18 cellular contexts compared by ENCODE assay signal in genomic region chr10:77816311-77816710, GRCh38.
A peak's percentile ranks its signal among the peaks of the same experiment; 100 is the strongest.
DNase-seq lines count a peak whose midpoint lies in the region; ATAC-seq and TF ChIP-seq lines count a peak whose summit lies in the region.
"Had no signal": no experiment of that assay in that cellular context is flagged by ENCODE, and none has a peak within 500 bp of the region (broad histone marks: within the 10 kb centered on the region; RNA-seq: fewer than 3 reads in every experiment).

No MANE protein-coding gene starts in this region.

- DNase-seq in RWPE1 (ENCODE audit: low spot score) (no peak), chondrocyte (ENCODE audit: low spot score) (peak; percentile 89), nephron progenitor cell (no peak), NCI-H526 (lab: John Stamatoyannopoulos, UW) (no peak), NCI-H1417 treated with DMSO at 0.1 percent for 48 hours (lab: John Stamatoyannopoulos, UW) (no peak)
- DNase-seq in stimulated activated effector memory CD8-positive, alpha-beta T cell treated with anti-CD3 and anti-CD28 coated beads, Interleukin-12 subunit alpha, Interleukin-12 subunit beta, amount 100 ng/mL, for 72 hours (ENCODE audit: low spot score in 2 of 2), result no peak
- no peak for DNase-seq in effector memory CD8-positive, alpha-beta T cell
- DNase-seq: Caco-2; CD4-positive, CD25-positive, alpha-beta regulatory T cell; CD8-positive, alpha-beta T cell; DMS153; DND-41; HFFc6 had no signal

- no peak for ATAC-seq in stimulated activated effector memory CD8-positive, alpha-beta T cell treated with anti-CD3 and anti-CD28 coated beads, Interleukin-12 subunit alpha, Interleukin-12 subunit beta, amount 100 ng/mL, for 72 hours
- no peak for ATAC-seq in effector memory CD8-positive, alpha-beta T cell (replicated peaks)
- ATAC-seq: CD8-positive, alpha-beta T cell; GM12878; GM23338 had no signal

- no peaks in the 10 kb centered on the region for H3K27me3 Mint-ChIP-seq in chondrocyte (ENCODE audit: low read depth)
- peaks cover 2% of the 10 kb centered on the region for H3K27me3 Mint-ChIP-seq in nephron progenitor cell (ENCODE audit: low read depth, poor library complexity)
- no peaks in the 10 kb centered on the region for H3K27me3 Mint-ChIP-seq in effector memory CD8-positive, alpha-beta T cell
- H3K27me3 Mint-ChIP-seq: B cell; CD4-positive, CD25-positive, alpha-beta regulatory T cell had no signal

- H3K9me3 Mint-ChIP-seq in chondrocyte (ENCODE audit: low read depth), result no peaks in the 10 kb centered on the region
- H3K9me3 Mint-ChIP-seq in nephron progenitor cell, result no peaks in the 10 kb centered on the region
- H3K9me3 Mint-ChIP-seq in stimulated activated effector memory CD8-positive, alpha-beta T cell treated with anti-CD3 and anti-CD28 coated beads, Interleukin-12 subunit alpha, Interleukin-12 subunit beta, amount 100 ng/mL, for 72 hours, result no peaks in the 10 kb centered on the region
- H3K9me3 Mint-ChIP-seq in effector memory CD8-positive, alpha-beta T cell, result no peaks in the 10 kb centered on the region
- H3K9me3 Mint-ChIP-seq: CD8-positive, alpha-beta T cell; GM23338; HFFc6 had no signal

- H3K27ac ChIP-seq in RWPE1, result peak overlapping the region; percentile 9; the same call in 1 of the 2 replicates
- H3K27ac ChIP-seq: BLaER1, C4-2B had no signal

- CTCF ChIA-PET in RWPE1 (lab: Yijun Ruan, JAX), result no interaction called here

- POLR2A ChIA-PET in RWPE1 (lab: Yijun Ruan, JAX; ENCODE audit: low non-redundant PET), result no interaction called here

- H3K4me1 Mint-ChIP-seq in chondrocyte (ENCODE audit: low read depth) (no peaks in the 10 kb centered on the region), nephron progenitor cell (no peaks in the 10 kb centered on the region)
- peaks cover 9% of the 10 kb centered on the region for H3K4me1 Mint-ChIP-seq in stimulated activated effector memory CD8-positive, alpha-beta T cell treated with anti-CD3 and anti-CD28 coated beads, Interleukin-12 subunit alpha, Interleukin-12 subunit beta, amount 100 ng/mL, for 72 hours
- H3K4me1 Mint-ChIP-seq in effector memory CD8-positive, alpha-beta T cell (ENCODE audit: low read depth in 2 of 2), result peaks cover 0 to 6% of the 10 kb centered on the region in 2 donors
- H3K4me1 Mint-ChIP-seq: B cell; CD4-positive, CD25-positive, alpha-beta regulatory T cell; GM23338 had no signal

- TF ChIP-seq CTCF in RWPE1 (conservative IDR thresholded peaks at IDR 0.05; ENCODE audit: low read depth), result no peak
- no peak for TF ChIP-seq CTCF in chondrocyte (IDR thresholded peaks at IDR 0.05)
- TF ChIP-seq CTCF in nephron progenitor cell (IDR thresholded peaks at IDR 0.05), result no peak

- peaks cover 44% of the 10 kb centered on the region for H3K36me3 Mint-ChIP-seq in chondrocyte (ENCODE audit: low read depth)
- peaks cover 51% of the 10 kb centered on the region for H3K36me3 Mint-ChIP-seq in nephron progenitor cell (ENCODE audit: low read depth)
- H3K36me3 Mint-ChIP-seq in stimulated activated effector memory CD8-positive, alpha-beta T cell treated with anti-CD3 and anti-CD28 coated beads, Interleukin-12 subunit alpha, Interleukin-12 subunit beta, amount 100 ng/mL, for 72 hours, result peaks cover 30% of the 10 kb centered on the region
- H3K36me3 Mint-ChIP-seq in effector memory CD8-positive, alpha-beta T cell (ENCODE audit: insufficient read depth), result peaks cover 20% of the 10 kb centered on the region
- H3K36me3 Mint-ChIP-seq: CD4-positive, CD25-positive, alpha-beta regulatory T cell; CD8-positive, alpha-beta T cell had no signal

- H3K4me3 Mint-ChIP-seq in chondrocyte (ENCODE audit: unreplicated experiment) (no peak overlapping the region), nephron progenitor cell (no peak overlapping the region)
- H3K4me3 Mint-ChIP-seq in stimulated activated effector memory CD8-positive, alpha-beta T cell treated with anti-CD3 and anti-CD28 coated beads, Interleukin-12 subunit alpha, Interleukin-12 subunit beta, amount 100 ng/mL, for 72 hours, result no peak overlapping the region
- no peak overlapping the region for H3K4me3 Mint-ChIP-seq in effector memory CD8-positive, alpha-beta T cell
- H3K4me3 Mint-ChIP-seq: B cell; CD4-positive, CD25-positive, alpha-beta regulatory T cell; CD8-positive, alpha-beta T cell; GM23338; HFFc6 had no signal

- no peak overlapping the region for H3K27ac Mint-ChIP-seq in chondrocyte (ENCODE audit: unreplicated experiment)
- peak overlapping the region; percentile 25 for H3K27ac Mint-ChIP-seq in nephron progenitor cell
- H3K27ac Mint-ChIP-seq in stimulated activated effector memory CD8-positive, alpha-beta T cell treated with anti-CD3 and anti-CD28 coated beads, Interleukin-12 subunit alpha, Interleukin-12 subunit beta, amount 100 ng/mL, for 72 hours, result peak overlapping the region; percentile 23
- peak overlapping the region in 1 of 2 donors; percentile 38 for H3K27ac Mint-ChIP-seq in effector memory CD8-positive, alpha-beta T cell
- H3K27ac Mint-ChIP-seq: B cell; CD4-positive, CD25-positive, alpha-beta regulatory T cell; CD8-positive, alpha-beta T cell; GM23338; HFFc6 had no signal
